Comparison of ENCODE assay signal across 8 cellular contexts in genomic region chr5:122774861-122775712, GRCh38. TPM values are rescaled to one million over a fixed set of nuclear protein-coding genes. Genes with fewer than 3 reads are reported as not detected.
DNase-seq lines count a peak whose midpoint lies in the region; ATAC-seq, FAIRE-seq and TF ChIP-seq lines count a peak whose summit lies in the region.

TSS of gene SNX2 (plus strand) at chr5:122775080. CDS start at chr5:122775104, 24 bp downstream.

- no peaks in the 10 kb centered on the region for H3K9me3 Mint-ChIP-seq in WTC11

- H3K4me3 Mint-ChIP-seq in WTC11, result peak within 1 kb of the TSS; percentile 97

- no peak for TF ChIP-seq CTCF in WTC11 (IDR thresholded peaks at IDR 0.05)
- peak; percentile 58 for TF ChIP-seq CTCF in bronchial epithelial cell (IDR thresholded peaks at IDR 0.05; ENCODE audit: insufficient read depth, low read length, severe bottlenecking)

- peaks cover 7% of the 10 kb centered on the region for H3K27me3 Mint-ChIP-seq in WTC11 (ENCODE audit: low read depth)

- peak within 1 kb of the TSS; percentile 87 for H3K27ac Mint-ChIP-seq in WTC11

- H3K27me3 ChIP-seq in ACC112 (ENCODE audit: insufficient read depth, low read length) (0 out of 2 replicates have a peak, but pooled peaks cover 3% of the 10 kb centered on the region), bronchial epithelial cell (ENCODE audit: control insufficient read depth, insufficient read depth, low read length) (no peaks in the 10 kb centered on the region)

- FAIRE-seq in bronchial epithelial cell (lab: Jason Lieb, UNC), result no peak

- H3K36me3 ChIP-seq in ACC112 (ENCODE audit: insufficient read depth, low read length) (no peaks in the 10 kb centered on the region), bronchial epithelial cell (ENCODE audit: control insufficient read depth, insufficient read depth, low read length) (no peaks in the 10 kb centered on the region)

- H3K27ac ChIP-seq in ACC112 (ENCODE audit: low read depth, low read length), result no peak within 1 kb of the TSS

- H3K4me1 Mint-ChIP-seq in WTC11, result peaks cover 18% of the 10 kb centered on the region

- POLR2A ChIA-PET in WTC11 (lab: Charles Lee), result interaction anchor here (1.1 to 1.8 kb wide), 2 partner anchors 70 to 72 kb away, joined by 5 to 7 read pairs; partner anchors contain the start of gene SNX24

- H3K4me3 ChIP-seq in ACC112 (ENCODE audit: low read depth, low read length) (peak within 1 kb of the TSS; percentile 91), bronchial epithelial cell (ENCODE audit: low read depth, low read length) (peak within 1 kb of the TSS; percentile 98)

- peak within 1 kb of the TSS; percentile 91 for H2AFZ ChIP-seq in ACC112 (ENCODE audit: low read length, unreplicated experiment)

- H3K79me2 ChIP-seq in ACC112 (ENCODE audit: control insufficient read depth, insufficient read depth, low read length, unreplicated experiment), result peaks cover 41% of the 10 kb centered on the region

- H3K36me3 Mint-ChIP-seq in WTC11, result no peaks in the 10 kb centered on the region

- CTCF ChIA-PET in WTC11 (lab: Charles Lee), result interaction anchor here (1.7 kb wide), 1 partner anchor 71 kb away, joined by 7 read pairs; no protein-coding TSS in a partner anchor

- peaks cover 16% of the 10 kb centered on the region for H3K4me1 ChIP-seq in ACC112 (ENCODE audit: control insufficient read depth, insufficient read depth, low read length, unreplicated experiment)

- ATAC-seq in GM18520 (IDR thresholded peaks at IDR 0.05; ENCODE audit: unreplicated experiment), result peak; percentile 81
- ATAC-seq in HG03060 (IDR thresholded peaks at IDR 0.05; ENCODE audit: low read depth, unreplicated experiment), result peak; percentile 56
- ATAC-seq in WTC11, result peak; percentile 93

- DNase-seq in NCI-H2227 (lab: John Stamatoyannopoulos, UW; ENCODE audit: unreplicated experiment), result peak; percentile 91
- DNase-seq in WTC11 (ENCODE audit: low spot score), result peak; percentile 92
- peak; percentile 59 for DNase-seq in bronchial epithelial cell (ENCODE audit: low read depth)
- DNase-seq in iPS-NIHi7 (ENCODE audit: extremely low spot score), result peak; percentile 95
- DNase-seq in smooth muscle cell of the brain vasculature (ENCODE audit: low read depth, low spot score), result peak; percentile 60

TF ChIP-seq in WTC11, 78 proteins besides CTCF, POLR2A, EP300 and RAD21 (continues in another document):
- TF ChIP-seq, protein P1, sequence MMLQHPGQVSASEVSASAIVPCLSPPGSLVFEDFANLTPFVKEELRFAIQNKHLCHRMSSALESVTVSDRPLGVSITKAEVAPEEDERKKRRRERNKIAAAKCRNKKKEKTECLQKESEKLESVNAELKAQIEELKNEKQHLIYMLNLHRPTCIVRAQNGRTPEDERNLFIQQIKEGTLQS (CRISPR knock-in tag; conservative IDR thresholded peaks at IDR 0.05), result no peak
- TF ChIP-seq IRF2 (CRISPR knock-in tag; IDR thresholded peaks at IDR 0.05; ENCODE audit: borderline replicate concordance, low read depth) (no peak), ELF4 (CRISPR knock-in tag; IDR thresholded peaks at IDR 0.05; ENCODE audit: low read depth) (no peak), SMAD3 (CRISPR knock-in tag; IDR thresholded peaks at IDR 0.05; ENCODE audit: borderline replicate concordance) (peak; percentile 37; the same call in 1 of the 2 replicates), PREB (CRISPR knock-in tag; IDR thresholded peaks at IDR 0.05; ENCODE audit: borderline replicate concordance) (no peak), EMX1 (CRISPR knock-in tag; IDR thresholded peaks at IDR 0.05) (no peak), ZNF512 (CRISPR knock-in tag; IDR thresholded peaks at IDR 0.05; ENCODE audit: borderline replicate concordance) (no peak), SP1 (CRISPR knock-in tag; conservative IDR thresholded peaks at IDR 0.05) (peak; percentile 57; the same call in 1 of the 2 replicates), NR1H2 (CRISPR knock-in tag; IDR thresholded peaks at IDR 0.05) (no peak), SMAD4 (CRISPR knock-in tag; IDR thresholded peaks at IDR 0.05) (no peak), AFF4 (CRISPR knock-in tag; IDR thresholded peaks at IDR 0.05; ENCODE audit: borderline replicate concordance) (no peak), FOXP1 (CRISPR knock-in tag; IDR thresholded peaks at IDR 0.05; ENCODE audit: borderline replicate concordance) (peak; percentile 45; the same call in 1 of the 2 replicates), ZNF121 (CRISPR knock-in tag; IDR thresholded peaks at IDR 0.05) (no peak)
- TF ChIP-seq, protein P2, sequence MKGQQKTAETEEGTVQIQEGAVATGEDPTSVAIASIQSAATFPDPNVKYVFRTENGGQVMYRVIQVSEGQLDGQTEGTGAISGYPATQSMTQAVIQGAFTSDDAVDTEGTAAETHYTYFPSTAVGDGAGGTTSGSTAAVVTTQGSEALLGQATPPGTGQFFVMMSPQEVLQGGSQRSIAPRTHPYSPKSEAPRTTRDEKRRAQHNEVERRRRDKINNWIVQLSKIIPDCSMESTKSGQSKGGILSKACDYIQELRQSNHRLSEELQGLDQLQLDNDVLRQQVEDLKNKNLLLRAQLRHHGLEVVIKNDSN (CRISPR knock-in tag; IDR thresholded peaks at IDR 0.05), result peak; percentile 92
- TF ChIP-seq, protein P3, sequence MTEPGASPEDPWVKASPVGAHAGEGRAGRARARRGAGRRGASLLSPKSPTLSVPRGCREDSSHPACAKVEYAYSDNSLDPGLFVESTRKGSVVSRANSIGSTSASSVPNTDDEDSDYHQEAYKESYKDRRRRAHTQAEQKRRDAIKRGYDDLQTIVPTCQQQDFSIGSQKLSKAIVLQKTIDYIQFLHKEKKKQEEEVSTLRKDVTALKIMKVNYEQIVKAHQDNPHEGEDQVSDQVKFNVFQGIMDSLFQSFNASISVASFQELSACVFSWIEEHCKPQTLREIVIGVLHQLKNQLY (CRISPR knock-in tag; IDR thresholded peaks at IDR 0.05), result no peak
- TF ChIP-seq, protein P4, sequence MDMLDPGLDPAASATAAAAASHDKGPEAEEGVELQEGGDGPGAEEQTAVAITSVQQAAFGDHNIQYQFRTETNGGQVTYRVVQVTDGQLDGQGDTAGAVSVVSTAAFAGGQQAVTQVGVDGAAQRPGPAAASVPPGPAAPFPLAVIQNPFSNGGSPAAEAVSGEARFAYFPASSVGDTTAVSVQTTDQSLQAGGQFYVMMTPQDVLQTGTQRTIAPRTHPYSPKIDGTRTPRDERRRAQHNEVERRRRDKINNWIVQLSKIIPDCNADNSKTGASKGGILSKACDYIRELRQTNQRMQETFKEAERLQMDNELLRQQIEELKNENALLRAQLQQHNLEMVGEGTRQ (CRISPR knock-in tag; IDR thresholded peaks at IDR 0.05), result peak; percentile 97

RNA-seq across cellular contexts. Expression of gene SNX2, which starts in this region (rescaled TPM):
- 63.7 to 68.9 TPM (median 66.6 TPM) in 3 replicates for total RNA-seq in WTC11 (2021)
- total RNA-seq in bronchial epithelial cell, result 48.4 and 62.7 TPM in 2 replicates
